11 cellular contexts compared by ENCODE assay signal in genomic region chr1:206856674-206857464, GRCh38. TPM values are rescaled to one million over a fixed set of nuclear protein-coding genes. Genes with fewer than 3 reads are reported as not detected.
DNase-seq lines count a peak whose midpoint lies in the region; ATAC-seq, FAIRE-seq and TF ChIP-seq lines count a peak whose summit lies in the region.
"Had no signal": no experiment of that assay in that cellular context is flagged by ENCODE, and none has a peak within 500 bp of the region (broad histone marks: within the 10 kb centered on the region; RNA-seq: fewer than 3 reads in every experiment).

No MANE protein-coding gene starts in this region.

- H3K56ac ChIP-seq in H1 (replicated peaks; ENCODE audit: insufficient read length, low read depth, low read length): no peak overlapping the region

- peak; percentile 28 for DNase-seq in stimulated activated CD4-positive, alpha-beta T cell treated with anti-CD3 and anti-CD28 coated beads, Interleukin-15, amount 100 ng/mL, for 24 hours
- no peak for DNase-seq in stimulated activated CD4-positive, alpha-beta T cell treated with anti-CD3 and anti-CD28 coated beads, Interleukin-2, amount 100 ng/mL, for 48 hours
- no peak for DNase-seq in H1 (ENCODE audit: low read depth in 1 of 2, low spot score in 2 of 2)
- no peak for DNase-seq in upper lobe of right lung
- DNase-seq in middle frontal gyrus (ENCODE audit: extremely low spot score, low spot score): no peak
- DNase-seq in cardiac septum (ENCODE audit: low spot score): no peak
- DNase-seq in inferior parietal cortex (ENCODE audit: extremely low spot score): no peak
- DNase-seq: NCI-H187 treated with DMSO at 0.1 percent for 48 hours had no signal

- no peak overlapping the region for H2BK120ac ChIP-seq in H1 (replicated peaks; ENCODE audit: low read depth, low read length)

- no peak overlapping the region for H3K4me3 ChIP-seq in OCI-LY3 (ENCODE audit: low read length)
- no peak overlapping the region for H3K4me3 ChIP-seq in H1 (ENCODE audit: extremely low read depth in 1 of 4, insufficient read depth in 2 of 4, low read depth in 3 of 4, low read length in 4 of 4)
- no peak overlapping the region for H3K4me3 ChIP-seq in upper lobe of right lung

- no peak overlapping the region for H4K8ac ChIP-seq in H1 (ENCODE audit: extremely low read depth, insufficient read depth, low read length)

- H4K91ac ChIP-seq in H1 (replicated peaks; ENCODE audit: insufficient read length, low read length): no peak overlapping the region

- H3K18ac ChIP-seq in H1 (ENCODE audit: extremely low read depth, low read length): no peak overlapping the region

- H2BK12ac ChIP-seq in H1 (ENCODE audit: low read depth, low read length): no peak overlapping the region

- intact Hi-C loops in upper lobe of right lung (cut with DNase I) (no loop called here), cardiac septum (cut with DNase I) (no loop called here)

- H3K4me2 ChIP-seq in OCI-LY3 (ENCODE audit: low read length) (no peak overlapping the region), H1 (ENCODE audit: insufficient read depth in 1 of 2, low read depth in 2 of 2, low read length in 2 of 2) (no peak overlapping the region)

- no peak overlapping the region for H4K5ac ChIP-seq in H1 (ENCODE audit: insufficient read length, low read depth, low read length)

- no peak overlapping the region for H3K14ac ChIP-seq in H1 (ENCODE audit: insufficient read length)

- H2AK5ac ChIP-seq in H1 (ENCODE audit: low read depth, low read length): no peak overlapping the region

- TF ChIP-seq CTCF in OCI-LY3 (IDR thresholded peaks at IDR 0.05; ENCODE audit: low read depth, low read length) (peak; percentile 68), H1 (IDR thresholded peaks at IDR 0.05; ENCODE audit: control extremely low read depth in 1 of 3, insufficient read depth in 1 of 3, low read depth in 1 of 3, low read length in 3 of 3) (peak; percentile 39 to 47 (median 46)), upper lobe of right lung (IDR thresholded peaks at IDR 0.05) (no peak)

- no peak overlapping the region for H3K4ac ChIP-seq in H1 (replicated peaks; ENCODE audit: insufficient read length, low read depth, low read length)

- no peak overlapping the region for H2BK15ac ChIP-seq in H1 (ENCODE audit: low read length)

- H3K36me3 ChIP-seq in OCI-LY3 (replicated peaks; ENCODE audit: low read depth, low read length) (no peaks in the 10 kb centered on the region), H1 (ENCODE audit: control insufficient read depth in 2 of 4, insufficient read depth in 4 of 4, low read length in 3 of 4) (no peaks in the 10 kb centered on the region), upper lobe of right lung (no peaks in the 10 kb centered on the region)

- H3K9ac ChIP-seq in OCI-LY3 (ENCODE audit: low read length): no peak overlapping the region
- H3K9ac ChIP-seq in H1 (replicated peaks in 1 of 4; ENCODE audit: extremely low read depth in 1 of 4, low read depth in 3 of 4, low read length in 3 of 4): no peak overlapping the region

- H4K20me1 ChIP-seq in OCI-LY3 (ENCODE audit: insufficient read depth, low read length): no peaks in the 10 kb centered on the region
- H4K20me1 ChIP-seq in H1 (replicated peaks in 1 of 2; ENCODE audit: control insufficient read depth in 1 of 2, insufficient read depth in 2 of 2, low read length in 2 of 2): no peaks in the 10 kb centered on the region

- H3K9me3 ChIP-seq in OCI-LY3 (ENCODE audit: insufficient read depth, low read length) (no peaks in the 10 kb centered on the region), H1 (ENCODE audit: insufficient read depth in 2 of 2, low read depth in 1 of 2, low read length in 1 of 2) (0 out of 4 replicates have a peak, but pooled peaks cover 0 to 4% of the 10 kb centered on the region in 2 experiments), upper lobe of right lung (no peaks in the 10 kb centered on the region)

- H3K23ac ChIP-seq in H1 (ENCODE audit: insufficient read length): no peak overlapping the region

- H3K23me2 ChIP-seq in H1 (ENCODE audit: low read depth, low read length): no peaks in the 10 kb centered on the region

- CTCF ChIA-PET in H1 (lab: Charles Lee; ENCODE audit: partially characterized antibody): interaction anchor here (0.7 to 7.7 kb wide), 35 partner anchors 8 to 197 kb away, joined by 3 to 60 read pairs (median 4); partner anchors contain the start of genes IL20 and IL24

- H2AFZ ChIP-seq in OCI-LY3 (ENCODE audit: low read depth, low read length): no peak overlapping the region
- no peak overlapping the region for H2AFZ ChIP-seq in H1 (ENCODE audit: low read length)

- WGBS in H1 (ENCODE audit: extremely low coverage in 1 of 2, insufficient coverage in 1 of 2, insufficient read length in 1 of 2, insufficient replicate concordance in 2 of 2, low coverage in 1 of 2, low lambda C conversion rate in 2 of 2, missing lambda C conversion rate in 1 of 2), 2 experiments: 91% methylated on average over 5 of the region's 5 CpGs; no CpG with 5 or more reads in 1 of the 2 experiments

- TF ChIP-seq RAD21 in H1 (IDR thresholded peaks at IDR 0.05 in 1 of 2, conservative IDR thresholded peaks at IDR 0.05 in 1 of 2; ENCODE audit: low read depth in 2 of 2, low read length in 2 of 2): 0 out of 4 replicates have a peak, but pooled peaks have one; percentile 1 to 22

- no peaks in the 10 kb centered on the region for H3K4me1 ChIP-seq in OCI-LY3 (ENCODE audit: low read length)
- no peaks in the 10 kb centered on the region for H3K4me1 ChIP-seq in H1 (replicated peaks in 1 of 4; ENCODE audit: control insufficient read depth in 3 of 4, insufficient read depth in 4 of 4, low read length in 3 of 4)
- H3K4me1 ChIP-seq in upper lobe of right lung: no peaks in the 10 kb centered on the region

- no peak overlapping the region for H2BK20ac ChIP-seq in H1 (ENCODE audit: low read length)

- POLR2A ChIA-PET in H1 (lab: Charles Lee; ENCODE audit: partially characterized antibody): no interaction called here

- H3K27ac ChIP-seq in OCI-LY3 (ENCODE audit: low read length) (no peak overlapping the region), H1 (ENCODE audit: low read depth, low read length) (no peak overlapping the region), upper lobe of right lung (no peak overlapping the region)

- H3K79me2 ChIP-seq in OCI-LY3 (ENCODE audit: low read length) (no peaks in the 10 kb centered on the region), H1 (ENCODE audit: control insufficient read depth in 1 of 2, insufficient read depth in 2 of 2, low read length in 2 of 2) (no peaks in the 10 kb centered on the region)

- H3K27me3 ChIP-seq in OCI-LY3 (ENCODE audit: low read depth, low read length) (peaks cover 44% of the 10 kb centered on the region), H1 (replicated peaks in 1 of 4; ENCODE audit: control insufficient read depth in 3 of 4, extremely low read depth in 1 of 4, insufficient read depth in 3 of 4, low read length in 3 of 4) (no peaks in the 10 kb centered on the region), upper lobe of right lung (no peaks in the 10 kb centered on the region)

- TF ChIP-seq POLR2A in H1 (IDR thresholded peaks at IDR 0.05; ENCODE audit: control extremely low read depth in 1 of 2, low read depth in 2 of 2, low read length in 2 of 2): no peak

- H3K79me1 ChIP-seq in H1 (ENCODE audit: low read depth, low read length): no peaks in the 10 kb centered on the region

- no peak for TF ChIP-seq EP300 in H1 (IDR thresholded peaks at IDR 0.05; ENCODE audit: borderline replicate concordance in 1 of 2, low read depth in 2 of 2, low read length in 2 of 2)

- peak; percentile 21 for ATAC-seq in upper lobe of right lung

- no peak overlapping the region for H2BK5ac ChIP-seq in H1 (ENCODE audit: low read depth, low read length)

- FAIRE-seq in H1 (lab: Jason Lieb, UNC): no peak
- FAIRE-seq: astrocyte had no signal

TF ChIP-seq in H1, 55 proteins besides CTCF, POLR2A, EP300 and RAD21:
- TF ChIP-seq TEAD4 (IDR thresholded peaks at IDR 0.05; ENCODE audit: low read depth, low read length): no peak
- 0 out of 2 replicates have a peak, but pooled peaks have one; percentile 30 for TF ChIP-seq KDM1A (IDR thresholded peaks at IDR 0.05; ENCODE audit: borderline replicate concordance, low read length)

RNA-seq across cellular contexts. Expression of gene IL20, which starts 8.6 kb away (rescaled TPM):
- total RNA-seq in H1 (2021; fragmentation: NEBNext Ultra II Directional; extraction: Animal tissue kit (Norgen Biotek cat#: 25700)): not detected in 2 replicates
- polyA plus RNA-seq in H1 (2011; rRNA removed): not detected in 2 replicates
- polyA plus RNA-seq in H1 (2011; cell fraction: cytosol; rRNA removed): not detected
- not detected for polyA plus RNA-seq in H1 (2011; cell fraction: nucleus; rRNA removed)
- polyA plus RNA-seq in H1 (2012, experiment 1 of 2): not detected in 4 replicates
- polyA plus RNA-seq in H1 (2012, experiment 2 of 2): not detected
- polyA plus RNA-seq in H1 (2013, experiment 1 of 2): not detected
- polyA plus RNA-seq in H1 (2013, experiment 2 of 2): not detected
- not detected in 2 replicates for polyA minus RNA-seq in H1 (2011; rRNA and poly(A)+ RNA removed)
- not detected for polyA minus RNA-seq in H1 (2011; cell fraction: cytosol; rRNA and poly(A)+ RNA removed)
- polyA minus RNA-seq in H1 (2011; cell fraction: nucleus; rRNA and poly(A)+ RNA removed): not detected
- not detected for total RNA-seq in upper lobe of right lung
- not detected for total RNA-seq in cardiac septum
- total RNA-seq: astrocyte; T-helper 2 cell treated with Interferon-gamma antibody and Interleukin-4, amounts not matched to agents 100 ng/mL and 5 ng/mL, for 36 hours had no signal

RNA-seq across cellular contexts. Expression of gene IL24, which starts 40.4 kb away (rescaled TPM):
- not detected in 2 replicates for total RNA-seq in H1 (2021; fragmentation: NEBNext Ultra II Directional; extraction: Animal tissue kit (Norgen Biotek cat#: 25700))
- not detected in 2 replicates for polyA plus RNA-seq in H1 (2011; rRNA removed)
- polyA plus RNA-seq in H1 (2011; cell fraction: cytosol; rRNA removed): not detected
- polyA plus RNA-seq in H1 (2011; cell fraction: nucleus; rRNA removed): not detected
- not detected in 4 replicates for polyA plus RNA-seq in H1 (2012, experiment 1 of 2)
- polyA plus RNA-seq in H1 (2012, experiment 2 of 2): not detected
- polyA plus RNA-seq in H1 (2013, experiment 1 of 2): not detected
- not detected for polyA plus RNA-seq in H1 (2013, experiment 2 of 2)
- polyA minus RNA-seq in H1 (2011; rRNA and poly(A)+ RNA removed): not detected in 2 replicates
- not detected for polyA minus RNA-seq in H1 (2011; cell fraction: cytosol; rRNA and poly(A)+ RNA removed)
- not detected for polyA minus RNA-seq in H1 (2011; cell fraction: nucleus; rRNA and poly(A)+ RNA removed)
- total RNA-seq in upper lobe of right lung: not detected
- total RNA-seq in cardiac septum: not detected
- total RNA-seq: astrocyte had no signal
